9 cellular contexts compared by ENCODE assay signal in genomic region chrX:49230500-49231232, GRCh38. TPM values are rescaled to one million over a fixed set of nuclear protein-coding genes. Genes with fewer than 3 reads are reported as not detected.
DNase-seq lines count a peak whose midpoint lies in the region; ATAC-seq, FAIRE-seq and TF ChIP-seq lines count a peak whose summit lies in the region.
"Had no signal": no experiment of that assay in that cellular context is flagged by ENCODE, and none has a peak within 500 bp of the region (broad histone marks: within the 10 kb centered on the region; RNA-seq: fewer than 3 reads in every experiment).

No MANE protein-coding gene starts in this region.

- no peaks in the 10 kb centered on the region for H3K9me3 ChIP-seq in HUES64 (ENCODE audit: insufficient read depth, low read depth, low read length)
- H3K9me3 ChIP-seq in mucosa of stomach (ENCODE audit: control insufficient read depth, low read length), result no peaks in the 10 kb centered on the region

- POLR2A ChIA-PET in activated CD4-positive, alpha-beta T cell treated with anti-CD3 and anti-CD28 coated beads, Interleukin-2, amount 10 ng/mL, durations not matched to agents 7 days and 5 days (lab: Charles Lee), result no interaction called here

- peak; percentile 56 for FAIRE-seq in GM19239 (lab: Jason Lieb, UNC)

- H3K4me3 ChIP-seq in HUES64 (ENCODE audit: low read length) (peak overlapping the region; percentile 68), mucosa of stomach (ENCODE audit: low read length) (no peak overlapping the region)

- peak overlapping the region; percentile 90 for H3K27ac Mint-ChIP-seq in activated CD4-positive, alpha-beta T cell treated with anti-CD3 and anti-CD28 coated beads, Interleukin-2, amount 10 ng/mL, durations not matched to agents 7 days and 5 days
- H3K27ac Mint-ChIP-seq in stimulated activated effector memory CD8-positive, alpha-beta T cell treated with anti-CD3 and anti-CD28 coated beads, Interleukin-12 subunit alpha, Interleukin-12 subunit beta, amount 100 ng/mL, for 72 hours, result peak overlapping the region; percentile 88

- H3K4me1 ChIP-seq in HUES64 (ENCODE audit: insufficient read depth, low read length) (no peaks in the 10 kb centered on the region), mucosa of stomach (ENCODE audit: control insufficient read depth, insufficient read depth, low read length) (no peaks in the 10 kb centered on the region)

- no peaks in the 10 kb centered on the region for H3K36me3 ChIP-seq in HUES64 (ENCODE audit: insufficient read depth, low read length)
- no peaks in the 10 kb centered on the region for H3K36me3 ChIP-seq in mucosa of stomach (ENCODE audit: control insufficient read depth, insufficient read depth, low read length)

- peak overlapping the region; percentile 61 for H3K27ac ChIP-seq in 22Rv1
- H3K27ac ChIP-seq in HUES64 (ENCODE audit: low read depth, low read length), result 0 out of 2 replicates have a peak overlapping the region, but pooled peaks have one; percentile 25

- no peaks in the 10 kb centered on the region for H3K27me3 ChIP-seq in HUES64 (ENCODE audit: insufficient read depth, low read length)
- no peaks in the 10 kb centered on the region for H3K27me3 ChIP-seq in mucosa of stomach (ENCODE audit: control insufficient read depth, insufficient read depth, low read length)

- no peaks in the 10 kb centered on the region for H3K9me3 Mint-ChIP-seq in activated CD4-positive, alpha-beta T cell treated with anti-CD3 and anti-CD28 coated beads, Interleukin-2, amount 10 ng/mL, durations not matched to agents 7 days and 5 days
- no peaks in the 10 kb centered on the region for H3K9me3 Mint-ChIP-seq in stimulated activated effector memory CD8-positive, alpha-beta T cell treated with anti-CD3 and anti-CD28 coated beads, Interleukin-12 subunit alpha, Interleukin-12 subunit beta, amount 100 ng/mL, for 72 hours

- no peaks in the 10 kb centered on the region for H3K36me3 Mint-ChIP-seq in activated CD4-positive, alpha-beta T cell treated with anti-CD3 and anti-CD28 coated beads, Interleukin-2, amount 10 ng/mL, durations not matched to agents 7 days and 5 days (ENCODE audit: low read depth)
- H3K36me3 Mint-ChIP-seq in stimulated activated effector memory CD8-positive, alpha-beta T cell treated with anti-CD3 and anti-CD28 coated beads, Interleukin-12 subunit alpha, Interleukin-12 subunit beta, amount 100 ng/mL, for 72 hours, result no peaks in the 10 kb centered on the region

- peak; percentile 60 for DNase-seq in GM19239 (ENCODE audit: insufficient read length, low spot score)
- peak; percentile 61 for DNase-seq in activated CD4-positive, alpha-beta T cell treated with anti-CD3 and anti-CD28 coated beads, Interleukin-2, amount 10 ng/mL, durations not matched to agents 7 days and 5 days
- DNase-seq in effector CD4-positive, alpha-beta T cell, result peak; percentile 18
- peak; percentile 21 to 74 for DNase-seq in stimulated activated effector memory CD8-positive, alpha-beta T cell treated with anti-CD3 and anti-CD28 coated beads, Interleukin-12 subunit alpha, Interleukin-12 subunit beta, amount 100 ng/mL, for 72 hours (ENCODE audit: low spot score in 2 of 2)
- DNase-seq in NCI-H1417 treated with DMSO at 0.1 percent for 48 hours (lab: John Stamatoyannopoulos, UW), result no peak
- DNase-seq: DND-41 had no signal

- peaks cover 31% of the 10 kb centered on the region for H3K4me1 Mint-ChIP-seq in activated CD4-positive, alpha-beta T cell treated with anti-CD3 and anti-CD28 coated beads, Interleukin-2, amount 10 ng/mL, durations not matched to agents 7 days and 5 days
- H3K4me1 Mint-ChIP-seq in stimulated activated effector memory CD8-positive, alpha-beta T cell treated with anti-CD3 and anti-CD28 coated beads, Interleukin-12 subunit alpha, Interleukin-12 subunit beta, amount 100 ng/mL, for 72 hours, result peaks cover 21% of the 10 kb centered on the region

- 1% methylated on average over 40 of the region's 44 CpGs for WGBS in HUES64

- no peaks in the 10 kb centered on the region for H3K27me3 Mint-ChIP-seq in activated CD4-positive, alpha-beta T cell treated with anti-CD3 and anti-CD28 coated beads, Interleukin-2, amount 10 ng/mL, durations not matched to agents 7 days and 5 days

- H3K9ac ChIP-seq in HUES64 (ENCODE audit: low read depth, low read length) (peak overlapping the region; percentile 52; the same call in 1 of the 2 replicates), mucosa of stomach (ENCODE audit: low read length) (peak overlapping the region; percentile 56)

- TF ChIP-seq CTCF in 22Rv1 (IDR thresholded peaks at IDR 0.05), result 0 out of 2 replicates have a peak, but pooled peaks have one; percentile 7

- peak overlapping the region; percentile 65 for H3K4me3 Mint-ChIP-seq in activated CD4-positive, alpha-beta T cell treated with anti-CD3 and anti-CD28 coated beads, Interleukin-2, amount 10 ng/mL, durations not matched to agents 7 days and 5 days
- H3K4me3 Mint-ChIP-seq in stimulated activated effector memory CD8-positive, alpha-beta T cell treated with anti-CD3 and anti-CD28 coated beads, Interleukin-12 subunit alpha, Interleukin-12 subunit beta, amount 100 ng/mL, for 72 hours, result peak overlapping the region; percentile 67

- peak; percentile 88 for ATAC-seq in stimulated activated effector memory CD8-positive, alpha-beta T cell treated with anti-CD3 and anti-CD28 coated beads, Interleukin-12 subunit alpha, Interleukin-12 subunit beta, amount 100 ng/mL, for 72 hours

- CTCF ChIA-PET in activated CD4-positive, alpha-beta T cell treated with anti-CD3 and anti-CD28 coated beads, Interleukin-2, amount 10 ng/mL, durations not matched to agents 7 days and 5 days (lab: Charles Lee), result interaction anchor here (2.3 kb wide), 1 partner anchor 11 kb away, joined by 7 read pairs; no protein-coding TSS in a partner anchor

RNA-seq across cellular contexts. Expression of gene CACNA1F, which starts 2.5 kb away (rescaled TPM):
- 0.15 TPM for polyA plus RNA-seq in HUES64 (2013, experiment 1 of 2)
- 0.19 TPM for polyA plus RNA-seq in HUES64 (2013, experiment 2 of 2)
- under 1 TPM; 0.12 to 0.33 TPM for total RNA-seq in activated CD4-positive, alpha-beta T cell treated with anti-CD3 and anti-CD28 coated beads, Interleukin-2, amount 10 ng/mL, durations not matched to agents 7 days and 5 days

RNA-seq across cellular contexts. Expression of gene CCDC22, which starts 4.6 kb away (rescaled TPM):
- polyA plus RNA-seq in HUES64 (2013, experiment 1 of 2), result 10.3 TPM
- polyA plus RNA-seq in HUES64 (2013, experiment 2 of 2), result 9.1 TPM
- 10 to 100 TPM; 25.4 to 28.3 TPM for total RNA-seq in activated CD4-positive, alpha-beta T cell treated with anti-CD3 and anti-CD28 coated beads, Interleukin-2, amount 10 ng/mL, durations not matched to agents 7 days and 5 days

RNA-seq across cellular contexts. Expression of gene SYP, which starts 30.7 kb away (rescaled TPM):
- 3.6 TPM for polyA plus RNA-seq in HUES64 (2013, experiment 1 of 2)
- polyA plus RNA-seq in HUES64 (2013, experiment 2 of 2), result 3.9 TPM
- total RNA-seq in activated CD4-positive, alpha-beta T cell treated with anti-CD3 and anti-CD28 coated beads, Interleukin-2, amount 10 ng/mL, durations not matched to agents 7 days and 5 days, result 1 to 10 TPM; 2.5 to 2.7 TPM

RNA-seq across cellular contexts. Expression of gene FOXP3, which starts 33.8 kb away (rescaled TPM):
- 0.30 TPM for polyA plus RNA-seq in HUES64 (2013, experiment 1 of 2)
- polyA plus RNA-seq in HUES64 (2013, experiment 2 of 2), result 0.25 TPM
- total RNA-seq in activated CD4-positive, alpha-beta T cell treated with anti-CD3 and anti-CD28 coated beads, Interleukin-2, amount 10 ng/mL, durations not matched to agents 7 days and 5 days, result 10 to 100 TPM; 12.8 to 13.0 TPM

RNA-seq across cellular contexts. Expression of gene PPP1R3F, which starts 38.9 kb away (rescaled TPM):
- 6.7 TPM for polyA plus RNA-seq in HUES64 (2013, experiment 1 of 2)
- polyA plus RNA-seq in HUES64 (2013, experiment 2 of 2), result 7.6 TPM
- 10 to 100 TPM; 11.2 to 12.3 TPM for total RNA-seq in activated CD4-positive, alpha-beta T cell treated with anti-CD3 and anti-CD28 coated beads, Interleukin-2, amount 10 ng/mL, durations not matched to agents 7 days and 5 days
